ENCODE assay signal across 8 cellular contexts in the genomic region with DNA sequence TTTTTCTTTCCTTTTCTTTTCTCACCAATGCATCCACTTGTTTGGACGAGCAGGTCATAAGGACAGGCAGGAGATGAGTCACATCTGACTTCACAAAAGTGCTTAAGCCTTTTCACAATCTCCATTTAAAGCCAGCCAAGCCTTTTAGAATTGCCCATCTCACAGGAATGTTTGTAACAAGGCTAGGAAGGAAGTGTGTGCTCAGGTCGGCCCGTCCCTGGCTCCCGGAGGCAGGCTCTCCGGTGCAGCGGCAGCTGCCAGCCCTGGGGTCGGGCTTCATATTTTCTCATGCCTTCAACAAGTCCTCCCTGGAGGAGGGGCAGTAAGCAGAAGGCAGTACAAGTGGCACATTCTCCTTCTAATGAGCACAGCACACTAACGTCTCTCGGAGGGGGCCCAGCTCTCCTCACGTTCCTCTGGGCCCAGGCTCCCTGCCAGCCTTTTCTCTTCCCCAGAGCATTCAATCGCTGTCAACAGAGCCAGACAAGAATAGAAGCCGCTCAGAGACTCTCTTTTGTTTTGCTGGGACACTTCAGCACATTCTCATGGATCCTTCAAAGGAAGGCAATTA.
A peak's percentile ranks its signal among the peaks of the same experiment; 100 is the strongest.
DNase-seq lines count a peak whose midpoint lies in the region; ATAC-seq and TF ChIP-seq lines count a peak whose summit lies in the region.

No MANE protein-coding gene starts in this region.

- no peaks in the 10 kb centered on the region for H3K27me3 ChIP-seq in esophagus (ENCODE audit: control insufficient read depth in 1 of 2, insufficient read depth in 2 of 2, low read length in 2 of 2)

- peaks cover 7 to 13% of the 10 kb centered on the region in 2 donors for H3K4me1 ChIP-seq in esophagus (ENCODE audit: control insufficient read depth in 2 of 2, insufficient read depth in 2 of 2, low read length in 1 of 2)

- H3K27ac Mint-ChIP-seq in neural crest cell (ENCODE audit: unreplicated experiment) = peak overlapping the region; percentile 5

- peaks cover 5% of the 10 kb centered on the region for H3K9me3 Mint-ChIP-seq in neural crest cell

- H3K27me3 Mint-ChIP-seq in neural crest cell (ENCODE audit: low read depth) = peaks cover 18% of the 10 kb centered on the region

- no peaks in the 10 kb centered on the region for H3K9me3 ChIP-seq in esophagus (ENCODE audit: control insufficient read depth in 2 of 2, insufficient read depth in 1 of 2, low read depth in 1 of 2, low read length in 1 of 2)

- H3K36me3 ChIP-seq in esophagus (ENCODE audit: control insufficient read depth in 2 of 2, insufficient read depth in 2 of 2, low read length in 1 of 2) = no peaks in the 10 kb centered on the region

- H3K36me3 Mint-ChIP-seq in neural crest cell (ENCODE audit: low read depth) = peaks cover 2% of the 10 kb centered on the region

- no peak for TF ChIP-seq CTCF in neural crest cell (conservative IDR thresholded peaks at IDR 0.05)

- peak overlapping the region; percentile 79 to 84 for H3K27ac ChIP-seq in esophagus (ENCODE audit: low read depth in 2 of 2, low read length in 1 of 2)

- DNase-seq in AG20443 (ENCODE audit: low spot score) (peak; percentile 85), NCI-H345 (lab: John Stamatoyannopoulos, UW) (peak; percentile 74), neural crest cell (ENCODE audit: low read depth, low spot score) (no peak)
- DNase-seq in stimulated activated CD4-positive, alpha-beta T cell treated with anti-CD3 and anti-CD28 coated beads, Interleukin-2, amount 100 ng/mL, for 48 hours = no peak

- H3K4me3 ChIP-seq in esophagus (ENCODE audit: low read depth in 1 of 2, low read length in 2 of 2) = no peak overlapping the region

- WGBS in esophagus, 2 donors = 6 to 16% methylated on average over 12 of the region's 12 CpGs

- peaks cover 65% of the 10 kb centered on the region for H3K4me1 Mint-ChIP-seq in neural crest cell

- H3K4me3 Mint-ChIP-seq in neural crest cell = peak overlapping the region; percentile 11

- ATAC-seq in HG02610 (IDR thresholded peaks at IDR 0.05; ENCODE audit: unreplicated experiment) (no peak), GM21529 (IDR thresholded peaks at IDR 0.05; ENCODE audit: unreplicated experiment) (no peak), HG03520 (IDR thresholded peaks at IDR 0.05; ENCODE audit: unreplicated experiment) (no peak)

Comparison
In these comparisons a context has a peak if more than half of its experiments do, and no peak if none do; other contexts are left out.
1. DNase-seq: peak in AG20443 (single experiment) and NCI-H345 (single experiment); none in neural crest cell (single experiment) and stimulated activated CD4-positive, alpha-beta T cell treated with anti-CD3 and anti-CD28 coated beads, Interleukin-2, amount 100 ng/mL, for 48 hours (0 of 2).